Comparison of ENCODE assay signal across 14 cellular contexts in the genomic region with DNA sequence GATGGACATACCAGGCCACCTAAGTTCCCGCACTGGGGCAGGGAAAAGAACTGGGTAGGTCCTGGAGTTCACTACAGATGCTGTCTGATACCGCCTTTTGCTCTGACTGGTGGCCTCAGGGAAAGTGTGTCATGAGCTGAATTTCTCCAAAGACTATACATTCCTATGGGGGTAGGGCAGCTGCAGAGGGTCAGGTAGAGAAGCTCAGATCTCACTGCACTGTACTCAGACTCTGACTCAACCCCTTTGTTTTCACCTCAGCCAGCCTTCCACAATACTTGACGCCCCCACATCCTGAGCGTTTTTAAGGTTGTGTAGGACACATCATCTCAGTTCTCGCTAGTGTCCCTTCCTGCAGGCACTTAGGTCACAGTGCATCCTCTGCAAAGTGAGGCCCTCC. TPM values are rescaled to one million over a fixed set of nuclear protein-coding genes. Genes with fewer than 3 reads are reported as not detected.
DNase-seq lines count a peak whose midpoint lies in the region; ATAC-seq and TF ChIP-seq lines count a peak whose summit lies in the region.
"Had no signal": no experiment of that assay in that cellular context is flagged by ENCODE, and none has a peak within 500 bp of the region (broad histone marks: within the 10 kb centered on the region; RNA-seq: fewer than 3 reads in every experiment).

No MANE protein-coding gene starts in this region.

- H3K9me3 Mint-ChIP-seq in activated naive CD4-positive, alpha-beta T cell treated with anti-CD3 and anti-CD28 coated beads, Interleukin-2, amount 50 U/mL, for 72 hours, result no peaks in the 10 kb centered on the region
- H3K9me3 Mint-ChIP-seq: T-helper 1 cell treated with Interleukin-12 subunit alpha and Interleukin-12 subunit beta and Interleukin-4 antibody, amounts not matched to agents 30 μg/mL and 1 μg/mL, for 36 hours had no signal

- ATAC-seq in activated naive CD4-positive, alpha-beta T cell treated with anti-CD3 and anti-CD28 coated beads, Interleukin-2, amount 50 U/mL, for 72 hours, result peak; percentile 95 to 96
- no peak for ATAC-seq in omental fat pad (ENCODE audit: low FRiP score)
- ATAC-seq: right cardiac atrium had no signal

- H3K27ac ChIP-seq in RWPE1, result no peak overlapping the region
- H3K27ac ChIP-seq: left ventricle myocardium inferior had no signal

- no peak overlapping the region for H3K27ac Mint-ChIP-seq in activated naive CD4-positive, alpha-beta T cell treated with anti-CD3 and anti-CD28 coated beads, Interleukin-2, amount 50 U/mL, for 72 hours
- H3K27ac Mint-ChIP-seq: T-helper 1 cell treated with Interleukin-12 subunit alpha and Interleukin-12 subunit beta and Interleukin-4 antibody, amounts not matched to agents 30 μg/mL and 1 μg/mL, for 36 hours had no signal

- CTCF ChIA-PET in RWPE1 (lab: Yijun Ruan, JAX), result interaction anchor here (0.7 kb wide), 2 partner anchors 10 to 128 kb away, joined by 3 read pairs; no protein-coding TSS in a partner anchor

- POLR2A ChIA-PET in RWPE1 (lab: Yijun Ruan, JAX; ENCODE audit: low non-redundant PET), result no interaction called here

- H3K4me3 ChIP-seq in fibroblast of pulmonary artery (replicated peaks; ENCODE audit: low read depth, low read length), result no peak overlapping the region
- H3K4me3 ChIP-seq: left ventricle myocardium inferior had no signal

- DNase-seq in activated naive CD4-positive, alpha-beta T cell treated with anti-CD3 and anti-CD28 coated beads, Interleukin-2, amount 50 U/mL, for 72 hours (ENCODE audit: low spot score in 2 of 2), result peak in 1 of 2 donors; percentile 20
- DNase-seq in activated naive CD4-positive, alpha-beta T cell (lab: John Stamatoyannopoulos, UW), result no peak
- DNase-seq in RWPE1 (ENCODE audit: low spot score), result peak; percentile 77
- peak; percentile 33 for DNase-seq in fibroblast of pulmonary artery (ENCODE audit: low read depth)
- no peak for DNase-seq in AG08396 (ENCODE audit: low spot score)
- DNase-seq in omental fat pad (ENCODE audit: low spot score), result no peak
- DNase-seq in cerebellar cortex (ENCODE audit: low spot score), result no peak
- DNase-seq: left ventricle myocardium inferior, NCI-H2029, NCI-H524, occipital lobe, right cardiac atrium, SHP77 treated with DMSO at 0.1 percent for 48 hours had no signal

- H3K36me3 Mint-ChIP-seq in activated naive CD4-positive, alpha-beta T cell treated with anti-CD3 and anti-CD28 coated beads, Interleukin-2, amount 50 U/mL, for 72 hours, result peaks cover 8 to 14% of the 10 kb centered on the region in 2 donors

- TF ChIP-seq CTCF in RWPE1 (conservative IDR thresholded peaks at IDR 0.05; ENCODE audit: low read depth), result no peak
- no peak for TF ChIP-seq CTCF in fibroblast of pulmonary artery (IDR thresholded peaks at IDR 0.05; ENCODE audit: low read length, missing control alignments)
- no peak for TF ChIP-seq CTCF in omental fat pad (IDR thresholded peaks at IDR 0.05)

RNA-seq across cellular contexts. Expression of a gene that starts 7.8 kb away (rescaled TPM):
- 10 to 100 TPM; 23.0 to 30.1 TPM for total RNA-seq in activated naive CD4-positive, alpha-beta T cell treated with anti-CD3 and anti-CD28 coated beads, Interleukin-2, amount 50 U/mL, for 72 hours
- 10 to 100 TPM; 11.4 to 34.5 (median 21.5) TPM for total RNA-seq in omental fat pad

Comparison
In these comparisons a context has a peak if more than half of its experiments do, and no peak if none do; other contexts are left out.
1. DNase-seq: peak in RWPE1 (single experiment) and fibroblast of pulmonary artery (single experiment); none in activated naive CD4-positive, alpha-beta T cell (0 of 4), AG08396 (single experiment), omental fat pad (single experiment) and cerebellar cortex (single experiment).